ENCODE assay signal across 1 cellular context in genomic region chr5:150645070-150645700, GRCh38.
TF ChIP-seq lines count a peak whose summit lies in the region.

No MANE protein-coding gene starts in this region.

TF ChIP-seq in H1, 55 proteins besides CTCF, POLR2A, EP300 and RAD21 (continued from another document):
- TF ChIP-seq TBP (IDR thresholded peaks at IDR 0.05; ENCODE audit: low read depth, low read length) (no peak), SUZ12 (IDR thresholded peaks at IDR 0.05; ENCODE audit: low read length) (no peak), CBX8 (IDR thresholded peaks at IDR 0.05; ENCODE audit: borderline replicate concordance, low read depth, low read length) (no peak), ATF3 (IDR thresholded peaks at IDR 0.05; ENCODE audit: insufficient read depth, low read depth, low read length) (no peak), ASH2L (IDR thresholded peaks at IDR 0.05; ENCODE audit: low read length) (no peak), EGR1 (IDR thresholded peaks at IDR 0.05; ENCODE audit: borderline replicate concordance, low read depth, low read length) (no peak), PHF8 (conservative IDR thresholded peaks at IDR 0.05; ENCODE audit: low read depth, low read length) (no peak), CTBP2 (IDR thresholded peaks at IDR 0.05; ENCODE audit: borderline replicate concordance, insufficient read depth, insufficient read length, low read length) (no peak), EZH2 (IDR thresholded peaks at IDR 0.05; ENCODE audit: low read depth, low read length, severe bottlenecking) (no peak), CEBPB (IDR thresholded peaks at IDR 0.05; ENCODE audit: low read depth, low read length) (no peak), RXRA (IDR thresholded peaks at IDR 0.05; ENCODE audit: insufficient read depth, low read depth, low read length) (no peak), CBX5 (IDR thresholded peaks at IDR 0.05; ENCODE audit: low read depth, low read length) (no peak), YY1 (IDR thresholded peaks at IDR 0.05; ENCODE audit: low read depth, low read length) (no peak), CHD7 (IDR thresholded peaks at IDR 0.05; ENCODE audit: insufficient replicate concordance, low read length) (no peak), KDM5A (IDR thresholded peaks at IDR 0.05; ENCODE audit: low read length) (no peak), KDM4A (IDR thresholded peaks at IDR 0.05; ENCODE audit: low read depth, low read length, severe bottlenecking) (no peak), RBBP5 (IDR thresholded peaks at IDR 0.05; ENCODE audit: borderline replicate concordance, low read depth, low read length) (no peak), HDAC6 (IDR thresholded peaks at IDR 0.05; ENCODE audit: low read depth, low read length) (no peak)
TF ChIP-seq in H1: peak in this region for 0.
